12 cellular contexts compared by ENCODE assay signal in the genomic region with DNA sequence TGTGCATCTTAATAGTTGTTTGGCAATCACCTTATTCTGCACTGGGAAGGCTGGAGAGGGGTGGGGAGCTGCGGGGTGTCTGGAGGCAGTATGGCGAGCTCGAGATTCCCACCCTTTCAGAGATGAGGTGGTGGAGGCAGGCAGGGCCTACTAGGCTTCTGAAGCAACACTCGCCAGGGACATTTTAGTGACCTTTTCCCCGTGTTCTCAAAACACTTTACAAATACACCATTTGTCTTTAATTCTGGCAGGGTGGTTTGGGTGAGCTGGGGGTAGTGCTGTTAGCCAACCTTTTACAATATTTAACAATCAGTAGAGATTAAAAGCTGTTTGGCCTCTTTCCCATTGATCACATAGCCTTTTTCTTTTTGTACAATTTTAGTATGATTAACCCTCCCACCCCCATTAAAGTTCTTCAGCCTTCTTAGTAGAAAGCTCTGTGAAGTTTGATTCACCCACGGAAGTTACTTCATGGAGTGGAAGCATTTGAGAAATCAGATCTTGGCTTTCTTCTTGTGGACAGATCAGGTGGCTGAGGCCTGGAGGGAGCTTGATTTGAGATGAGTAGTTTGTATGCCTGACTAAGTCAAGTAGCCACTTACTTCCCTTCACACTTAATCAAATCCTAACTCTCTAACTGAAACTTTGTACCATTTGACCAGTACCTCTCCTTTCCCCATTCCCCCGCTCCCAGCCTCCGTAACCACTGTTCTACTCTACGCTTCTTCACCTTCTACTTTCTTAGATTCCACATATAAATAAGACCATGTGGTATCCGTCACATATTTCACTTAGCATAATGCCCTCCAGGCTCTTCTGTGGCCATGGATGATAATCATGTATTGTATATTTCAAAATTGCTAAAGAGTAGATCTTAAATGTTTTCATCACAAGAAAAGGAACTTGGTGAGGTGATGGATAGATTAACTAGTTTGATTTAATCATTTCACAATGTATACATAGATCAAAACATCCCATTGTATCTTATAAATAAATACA.
DNase-seq lines count a peak whose midpoint lies in the region; ATAC-seq lines count a peak whose summit lies in the region.
"Had no signal": no experiment of that assay in that cellular context is flagged by ENCODE, and none has a peak within 500 bp of the region (broad histone marks: within the 10 kb centered on the region; RNA-seq: fewer than 3 reads in every experiment).

No MANE protein-coding gene starts in this region.

- H3K27me3 Mint-ChIP-seq in T-helper 2 cell treated with Interferon-gamma antibody and Interleukin-4, amounts not matched to agents 5 μg/mL and 100 μg/mL, for 36 hours (ENCODE audit: low read depth), result no peaks in the 10 kb centered on the region
- H3K27me3 Mint-ChIP-seq in stimulated activated naive CD8-positive, alpha-beta T cell treated with anti-CD3 and anti-CD28 coated beads, Interleukin-15, amount 100 ng/mL, for 72 hours, result no peaks in the 10 kb centered on the region

- ATAC-seq in stimulated activated naive CD8-positive, alpha-beta T cell treated with anti-CD3 and anti-CD28 coated beads, Interleukin-15, amount 100 ng/mL, for 72 hours, result no peak
- ATAC-seq: HCT116 had no signal

- peaks cover 61% of the 10 kb centered on the region for H3K4me1 Mint-ChIP-seq in T-helper 2 cell treated with Interferon-gamma antibody and Interleukin-4, amounts not matched to agents 5 μg/mL and 100 μg/mL, for 36 hours (ENCODE audit: low read depth)
- peaks cover 94% of the 10 kb centered on the region for H3K4me1 Mint-ChIP-seq in stimulated activated naive CD8-positive, alpha-beta T cell treated with anti-CD3 and anti-CD28 coated beads, Interleukin-15, amount 100 ng/mL, for 72 hours

- H3K27ac Mint-ChIP-seq in T-helper 2 cell treated with Interferon-gamma antibody and Interleukin-4, amounts not matched to agents 5 μg/mL and 100 μg/mL, for 36 hours, result peak overlapping the region; percentile 37
- H3K27ac Mint-ChIP-seq in stimulated activated naive CD8-positive, alpha-beta T cell treated with anti-CD3 and anti-CD28 coated beads, Interleukin-15, amount 100 ng/mL, for 72 hours, result peak overlapping the region; percentile 72 to 88

- DNase-seq in activated CD8-positive, alpha-beta memory T cell treated with anti-CD3 and anti-CD28 coated beads, Interleukin-2, amount 50 U/mL, for 48 hours, result peak; percentile 48
- no peak for DNase-seq in activated CD8-positive, alpha-beta memory T cell treated with anti-CD3 and anti-CD28 coated beads, Interleukin-2, amount 50 U/mL, for 4 hours
- peak; percentile 23 for DNase-seq in T-helper 2 cell treated with Interferon-gamma antibody and Interleukin-4, amounts not matched to agents 5 μg/mL and 100 μg/mL, for 36 hours (ENCODE audit: low spot score)
- DNase-seq in fibroblast of peridontal ligament (ENCODE audit: extremely low read depth), result peak; percentile 37
- DNase-seq in stimulated activated naive CD8-positive, alpha-beta T cell treated with anti-CD3 and anti-CD28 coated beads, Interleukin-15, amount 100 ng/mL, for 72 hours, result no peak
- DNase-seq in SKM-1 (lab: John Stamatoyannopoulos, UW; ENCODE audit: unreplicated experiment), result no peak
- no peak for DNase-seq in NCI-H526 treated with DMSO at 0.1 percent for 48 hours (lab: John Stamatoyannopoulos, UW)
- DNase-seq in NCI-H187 treated with DMSO at 0.1 percent for 48 hours (lab: John Stamatoyannopoulos, UW), result no peak
- DNase-seq: EL, endodermal cell, ovary had no signal

- H3K36me3 Mint-ChIP-seq in T-helper 2 cell treated with Interferon-gamma antibody and Interleukin-4, amounts not matched to agents 5 μg/mL and 100 μg/mL, for 36 hours (ENCODE audit: low read depth), result peaks cover 24% of the 10 kb centered on the region

- H3K4me3 Mint-ChIP-seq in T-helper 2 cell treated with Interferon-gamma antibody and Interleukin-4, amounts not matched to agents 5 μg/mL and 100 μg/mL, for 36 hours, result no peak overlapping the region
- H3K4me3 Mint-ChIP-seq in stimulated activated naive CD8-positive, alpha-beta T cell treated with anti-CD3 and anti-CD28 coated beads, Interleukin-15, amount 100 ng/mL, for 72 hours, result peak overlapping the region; percentile 28 to 59
- H3K4me3 Mint-ChIP-seq: endodermal cell had no signal

- no peaks in the 10 kb centered on the region for H3K9me3 Mint-ChIP-seq in T-helper 2 cell treated with Interferon-gamma antibody and Interleukin-4, amounts not matched to agents 5 μg/mL and 100 μg/mL, for 36 hours
- peaks cover 0 to 7% of the 10 kb centered on the region in 2 donors for H3K9me3 Mint-ChIP-seq in stimulated activated naive CD8-positive, alpha-beta T cell treated with anti-CD3 and anti-CD28 coated beads, Interleukin-15, amount 100 ng/mL, for 72 hours
- H3K9me3 Mint-ChIP-seq: endodermal cell had no signal

Comparison
In these comparisons a context has a peak if more than half of its experiments do, and no peak if none do; other contexts are left out.
1. DNase-seq: peak in activated CD8-positive, alpha-beta memory T cell treated with anti-CD3 and anti-CD28 coated beads, Interleukin-2, amount 50 U/mL, for 48 hours (single experiment), T-helper 2 cell treated with Interferon-gamma antibody and Interleukin-4, amounts not matched to agents 5 μg/mL and 100 μg/mL, for 36 hours (single experiment) and fibroblast of peridontal ligament (single experiment); none in activated CD8-positive, alpha-beta memory T cell treated with anti-CD3 and anti-CD28 coated beads, Interleukin-2, amount 50 U/mL, for 4 hours (single experiment), stimulated activated naive CD8-positive, alpha-beta T cell treated with anti-CD3 and anti-CD28 coated beads, Interleukin-15, amount 100 ng/mL, for 72 hours (0 of 2), SKM-1 (single experiment), NCI-H526 treated with DMSO at 0.1 percent for 48 hours (single experiment) and NCI-H187 treated with DMSO at 0.1 percent for 48 hours (single experiment).